ENCODE assay signal across 25 cellular contexts in the genomic region with DNA sequence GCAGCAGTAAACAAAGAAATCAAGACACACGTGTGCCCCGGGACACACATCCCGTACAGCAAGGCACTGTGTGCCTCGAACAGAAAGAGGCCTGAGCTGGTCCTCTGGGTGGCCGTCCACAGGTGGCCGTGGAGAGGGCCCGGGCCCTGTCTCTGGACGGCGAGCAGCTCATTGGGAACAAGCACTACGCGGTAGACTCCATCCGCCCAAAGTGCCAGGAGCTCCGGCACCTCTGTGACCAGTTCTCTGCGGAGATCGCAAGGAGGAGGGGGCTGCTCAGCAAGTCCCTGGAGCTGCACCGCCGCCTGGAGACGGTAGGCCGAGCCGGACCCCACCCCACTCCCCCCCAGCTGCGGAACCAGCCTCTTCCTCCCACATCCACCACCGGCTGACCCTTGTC. TPM values are rescaled to one million over a fixed set of nuclear protein-coding genes. Genes with fewer than 3 reads are reported as not detected.
"Had no signal": no experiment of that assay in that cellular context is flagged by ENCODE, and none has a peak within 500 bp of the region (broad histone marks: within the 10 kb centered on the region; RNA-seq: fewer than 3 reads in every experiment).

No MANE protein-coding gene starts in this region.

- H3K36me3 ChIP-seq: MG63, SJCRH30 had no signal

- H3K4me1 ChIP-seq: body of pancreas, SJCRH30 had no signal

- H3K27me3 ChIP-seq: body of pancreas, SJCRH30 had no signal

- H3K27ac ChIP-seq: body of pancreas, SJCRH30 had no signal

- DNase-seq: activated CD4-positive, alpha-beta T cell treated with anti-CD3 and anti-CD28 coated beads for 48 hours; activated CD4-positive, alpha-beta T cell treated with anti-CD3 and anti-CD28 coated beads, Interleukin-2, amount 50 U/mL, for 4 hours; activated CD8-positive, alpha-beta memory T cell treated with anti-CD3 and anti-CD28 coated beads, Interleukin-2, amount 10 ng/mL, durations not matched to agents 7 days and 5 days; activated effector memory CD4-positive, alpha-beta T cell treated with Interleukin-2 at 50 U/mL for 16 hours; activated naive CD4-positive, alpha-beta T cell; activated T-cell treated with anti-CD3 and anti-CD28 coated beads, Interleukin-2, amount 50 U/mL, for 24 hours; body of pancreas; MG63; MV-4-11; NCI-H1092 treated with DMSO at 0.1 percent for 48 hours; NCI-H1417 treated with DMSO at 0.1 percent for 48 hours; NCI-H1694; NCI-H2029; NCI-H2107; NCI-H345; NCI-H510A; NCI-H526 treated with DMSO at 0.1 percent for 48 hours; NCI-H82; SJCRH30; SK-N-SH had no signal

- H3K4me3 ChIP-seq: body of pancreas, MG63, SJCRH30 had no signal

- H3K9me3 ChIP-seq: body of pancreas, MG63, SJCRH30, SK-N-SH had no signal

- ATAC-seq: activated CD4-positive, CD25-positive, alpha-beta regulatory T cell treated with anti-CD3 and anti-CD28 coated beads, Interleukin-2, amount 50 U/mL, for 24 hours; activated CD8-positive, alpha-beta memory T cell treated with anti-CD3 and anti-CD28 coated beads, Interleukin-2, amount 10 ng/mL, durations not matched to agents 7 days and 5 days; body of pancreas had no signal

RNA-seq across cellular contexts. Expression of a gene that starts 30.7 kb away (rescaled TPM):
- total RNA-seq: activated CD8-positive, alpha-beta memory T cell treated with anti-CD3 and anti-CD28 coated beads, Interleukin-2, amount 10 ng/mL, durations not matched to agents 7 days and 5 days; activated T-helper 1 cell treated with anti-CD3 and anti-CD28 coated beads, Interleukin-12 subunit alpha, Interleukin-12 subunit beta, Interleukin-2, Interleukin-4 antibody, amounts not matched to agents 30 ng/mL and 10 ng/mL and 1 ng/mL, durations not matched to agents 14 hours and 24 hours and 36 hours; body of pancreas; OCI-LY7; RPMI7951; SJCRH30; T-helper 1 cell treated with Interleukin-12 subunit alpha and Interleukin-12 subunit beta and Interleukin-4 antibody, amounts not matched to agents 30 ng/mL and 1 ng/mL, for 36 hours had no signal
- polyA plus RNA-seq: SK-N-SH had no signal

RNA-seq across cellular contexts. Expression of a gene that starts 47.7 kb away (rescaled TPM):
- total RNA-seq: activated CD8-positive, alpha-beta memory T cell treated with anti-CD3 and anti-CD28 coated beads, Interleukin-2, amount 10 ng/mL, durations not matched to agents 7 days and 5 days; activated T-helper 1 cell treated with anti-CD3 and anti-CD28 coated beads, Interleukin-12 subunit alpha, Interleukin-12 subunit beta, Interleukin-2, Interleukin-4 antibody, amounts not matched to agents 30 ng/mL and 10 ng/mL and 1 ng/mL, durations not matched to agents 14 hours and 24 hours and 36 hours; OCI-LY7; RPMI7951; T-helper 1 cell treated with Interleukin-12 subunit alpha and Interleukin-12 subunit beta and Interleukin-4 antibody, amounts not matched to agents 30 ng/mL and 1 ng/mL, for 36 hours had no signal
